Comparison of ENCODE assay signal across 16 cellular contexts in genomic region chr4:76755756-76756155, GRCh38.
DNase-seq lines count a peak whose midpoint lies in the region; ATAC-seq and TF ChIP-seq lines count a peak whose summit lies in the region.
"Had no signal": no experiment of that assay in that cellular context is flagged by ENCODE, and none has a peak within 500 bp of the region (broad histone marks: within the 10 kb centered on the region; RNA-seq: fewer than 3 reads in every experiment).

No MANE protein-coding gene starts in this region.

- TF ChIP-seq RAD21 in SK-N-SH (IDR thresholded peaks at IDR 0.05; ENCODE audit: low read length) = no peak

- H3K27ac Mint-ChIP-seq in endodermal cell = peak overlapping the region; percentile 30
- H3K27ac Mint-ChIP-seq: CD8-positive, alpha-beta memory T cell had no signal

- H2AFZ ChIP-seq in SK-N-SH (ENCODE audit: low read depth) (no peak overlapping the region), osteoblast (ENCODE audit: low read length) (no peak overlapping the region)

- H3K4me1 ChIP-seq in SK-N-SH (ENCODE audit: control insufficient read depth in 1 of 2, insufficient read depth in 2 of 2, low read depth in 1 of 2, low read length in 1 of 2) = peaks cover 20 to 30% of the 10 kb centered on the region in 2 experiments
- H3K4me1 ChIP-seq in endodermal cell (ENCODE audit: control insufficient read depth, insufficient read depth, low read length) = no peaks in the 10 kb centered on the region
- peaks cover 57% of the 10 kb centered on the region for H3K4me1 ChIP-seq in osteoblast (ENCODE audit: insufficient read depth, low read length)
- H3K4me1 ChIP-seq in aorta (ENCODE audit: control insufficient read depth in 1 of 2, insufficient read depth in 2 of 2, low read length in 2 of 2) = peaks cover 0 to 4% of the 10 kb centered on the region in 2 donors

- no peak for ATAC-seq in SK-N-SH treated with all-trans-retinoic acid at 6 μM for 48 hours
- ATAC-seq in aorta (ENCODE audit: low FRiP score) = no peak
- no peak for ATAC-seq in left ventricle myocardium superior

- CTCF ChIA-PET in SK-N-SH (lab: Yijun Ruan, JAX) = interaction anchor here (0.8 to 3.6 kb wide), 7 partner anchors 12 to 447 kb away, joined by 3 to 11 read pairs (median 3); no protein-coding TSS in a partner anchor

- TF ChIP-seq CTCF in SK-N-SH (IDR thresholded peaks at IDR 0.05) (no peak), endodermal cell (conservative IDR thresholded peaks at IDR 0.05) (no peak), osteoblast (IDR thresholded peaks at IDR 0.05; ENCODE audit: extremely low read depth, low read depth, low read length) (no peak)

- no peak overlapping the region for H3K9ac ChIP-seq in SK-N-SH
- no peak overlapping the region for H3K9ac ChIP-seq in endodermal cell (ENCODE audit: extremely low read depth, low read length, poor library complexity, severe bottlenecking)
- H3K9ac ChIP-seq: BLaER1 had no signal

- DNase-seq in SK-N-SH = no peak
- DNase-seq in endodermal cell = no peak
- no peak for DNase-seq in osteoblast (ENCODE audit: insufficient read length, low spot score, missing footprints)
- DNase-seq in aorta = no peak
- no peak for DNase-seq in activated CD4-positive, alpha-beta T cell treated with anti-CD3 and anti-CD28 coated beads for 48 hours
- no peak for DNase-seq in activated CD4-positive, alpha-beta T cell treated with anti-CD3 and anti-CD28 coated beads, Interleukin-2, amount 50 U/mL, for 1 hour
- DNase-seq in left ventricle myocardium superior = no peak
- DNase-seq: CD8-positive, alpha-beta memory T cell; H7; MG63; NCI-H1092 treated with DMSO at 0.1 percent for 48 hours; NCI-H187; NCI-H69 had no signal

- peaks cover 5% of the 10 kb centered on the region for H3K9me3 Mint-ChIP-seq in endodermal cell

- intact Hi-C loops in aorta (cut with DNase I) (loop anchor here (5.0 to 10.0 kb wide), 4 partner anchors 68 to 323 kb away; partner anchors contain the start of gene SEPTIN11 (in 1 of the 2)), left ventricle myocardium superior (cut with micrococcal nuclease) (loop anchor here (5.0 kb wide), 1 partner anchor 243 kb away; no protein-coding TSS in a partner anchor)

- H3K27me3 ChIP-seq in SK-N-SH (ENCODE audit: insufficient read depth) = no peaks in the 10 kb centered on the region
- H3K27me3 ChIP-seq in endodermal cell (ENCODE audit: control insufficient read depth, insufficient read depth, low read length, poor library complexity, severe bottlenecking) = no peaks in the 10 kb centered on the region
- H3K27me3 ChIP-seq in osteoblast (ENCODE audit: insufficient read depth, low read length) = no peaks in the 10 kb centered on the region
- no peaks in the 10 kb centered on the region for H3K27me3 ChIP-seq in aorta (ENCODE audit: control insufficient read depth in 1 of 2, insufficient read depth in 2 of 2, low read length in 1 of 2)
- H3K27me3 ChIP-seq: BLaER1, MG63 had no signal

- H3K4me1 Mint-ChIP-seq in endodermal cell = peaks cover 4% of the 10 kb centered on the region
- H3K4me1 Mint-ChIP-seq: CD8-positive, alpha-beta memory T cell had no signal

- H3K79me2 ChIP-seq in SK-N-SH (ENCODE audit: insufficient read depth) (peaks cover 40% of the 10 kb centered on the region; the same call in 1 of the 2 replicates), osteoblast (ENCODE audit: insufficient read depth, low read length) (no peaks in the 10 kb centered on the region)

- no peak overlapping the region for H3K4me3 ChIP-seq in SK-N-SH (ENCODE audit: low read depth in 2 of 2, low read length in 1 of 2)
- H3K4me3 ChIP-seq in endodermal cell (ENCODE audit: low read length) = no peak overlapping the region
- no peak overlapping the region for H3K4me3 ChIP-seq in osteoblast (ENCODE audit: insufficient read depth, low read length)
- H3K4me3 ChIP-seq in aorta (ENCODE audit: low read length in 2 of 2) = no peak overlapping the region
- H3K4me3 ChIP-seq: BLaER1, MG63 had no signal

- no peaks in the 10 kb centered on the region for H3K27me3 Mint-ChIP-seq in endodermal cell (ENCODE audit: insufficient read depth)

- H3K9me3 ChIP-seq in SK-N-SH (no peaks in the 10 kb centered on the region), endodermal cell (ENCODE audit: control insufficient read depth, low read length) (peaks cover 13% of the 10 kb centered on the region), osteoblast (ENCODE audit: low read depth, low read length) (no peaks in the 10 kb centered on the region), aorta (ENCODE audit: control insufficient read depth, low read length) (no peaks in the 10 kb centered on the region)

- peaks cover 39% of the 10 kb centered on the region for H3F3A ChIP-seq in SK-N-SH (replicated peaks; ENCODE audit: insufficient read depth)

- H4K20me1 ChIP-seq in SK-N-SH (ENCODE audit: insufficient read depth) (no peaks in the 10 kb centered on the region), osteoblast (ENCODE audit: insufficient read depth, low read length) (no peaks in the 10 kb centered on the region)
- H4K20me1 ChIP-seq: BLaER1 had no signal

- H3K4me3 Mint-ChIP-seq in endodermal cell = no peak overlapping the region
- H3K4me3 Mint-ChIP-seq: CD8-positive, alpha-beta memory T cell had no signal

- H3K9me2 ChIP-seq in SK-N-SH = no peaks in the 10 kb centered on the region

- H3K36me3 ChIP-seq in SK-N-SH (replicated peaks in 1 of 2; ENCODE audit: control insufficient read depth in 1 of 2, insufficient read depth in 2 of 2, low read length in 1 of 2) (peaks cover 42 to 58% of the 10 kb centered on the region in 2 experiments), endodermal cell (ENCODE audit: control insufficient read depth, insufficient read depth, low read length) (peaks cover 60% of the 10 kb centered on the region), osteoblast (ENCODE audit: insufficient read depth, low read length) (peaks cover 12% of the 10 kb centered on the region), aorta (ENCODE audit: control insufficient read depth in 1 of 2, insufficient read depth in 2 of 2, low read length in 1 of 2) (peaks cover 0 to 10% of the 10 kb centered on the region in 2 donors)

- POLR2A ChIA-PET in SK-N-SH (lab: Yijun Ruan, JAX) = no interaction called here

- peak overlapping the region; percentile 47 to 100; a peak in 3 of 4 replicates for H3K27ac ChIP-seq in SK-N-SH (ENCODE audit: low read depth in 2 of 2, low read length in 1 of 2)
- no peak overlapping the region for H3K27ac ChIP-seq in endodermal cell (ENCODE audit: low read depth, low read length)
- peak overlapping the region; percentile 50 for H3K27ac ChIP-seq in osteoblast (ENCODE audit: low read depth, low read length)
- H3K27ac ChIP-seq in aorta (ENCODE audit: low read depth in 1 of 2, low read length in 2 of 2) = peak overlapping the region; percentile 36 to 45
- H3K27ac ChIP-seq: 22Rv1 had no signal

- no peak for TF ChIP-seq EP300 in SK-N-SH (IDR thresholded peaks at IDR 0.05; ENCODE audit: borderline replicate concordance in 1 of 2, low read depth in 1 of 2, low read length in 1 of 2)

- peaks cover 54% of the 10 kb centered on the region for H3K36me3 Mint-ChIP-seq in endodermal cell (ENCODE audit: low read depth)

- H3K4me2 ChIP-seq in SK-N-SH = no peak overlapping the region
- H3K4me2 ChIP-seq in osteoblast (ENCODE audit: insufficient read depth, low read length) = no peak overlapping the region

TF ChIP-seq in SK-N-SH, 30 proteins besides CTCF, POLR2A, EP300 and RAD21 (continues in another document):
- TF ChIP-seq, protein P1, sequence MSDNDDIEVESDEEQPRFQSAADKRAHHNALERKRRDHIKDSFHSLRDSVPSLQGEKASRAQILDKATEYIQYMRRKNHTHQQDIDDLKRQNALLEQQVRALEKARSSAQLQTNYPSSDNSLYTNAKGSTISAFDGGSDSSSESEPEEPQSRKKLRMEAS (IDR thresholded peaks at IDR 0.05; ENCODE audit: low read depth) = no peak
- TF ChIP-seq IRF3 (IDR thresholded peaks at IDR 0.05; ENCODE audit: low read depth, low read length) (no peak), RXRA (IDR thresholded peaks at IDR 0.05; ENCODE audit: borderline replicate concordance, low read depth) (no peak), MXI1 (IDR thresholded peaks at IDR 0.05; ENCODE audit: low read depth, low read length) (no peak)

TF ChIP-seq in SK-N-SH treated with all-trans-retinoic acid at 6 μM for 48 hours, 23 proteins besides CTCF, POLR2A, EP300 and RAD21 (continues in another document):
- TF ChIP-seq CSRNP3 (CRISPR knock-in tag; IDR thresholded peaks at IDR 0.05) = no peak
- no peak for TF ChIP-seq TCF4 (CRISPR knock-in tag; IDR thresholded peaks at IDR 0.05; ENCODE audit: borderline replicate concordance)
- no peak for TF ChIP-seq CSDC2 (CRISPR knock-in tag; IDR thresholded peaks at IDR 0.05)
- TF ChIP-seq, protein P2, sequence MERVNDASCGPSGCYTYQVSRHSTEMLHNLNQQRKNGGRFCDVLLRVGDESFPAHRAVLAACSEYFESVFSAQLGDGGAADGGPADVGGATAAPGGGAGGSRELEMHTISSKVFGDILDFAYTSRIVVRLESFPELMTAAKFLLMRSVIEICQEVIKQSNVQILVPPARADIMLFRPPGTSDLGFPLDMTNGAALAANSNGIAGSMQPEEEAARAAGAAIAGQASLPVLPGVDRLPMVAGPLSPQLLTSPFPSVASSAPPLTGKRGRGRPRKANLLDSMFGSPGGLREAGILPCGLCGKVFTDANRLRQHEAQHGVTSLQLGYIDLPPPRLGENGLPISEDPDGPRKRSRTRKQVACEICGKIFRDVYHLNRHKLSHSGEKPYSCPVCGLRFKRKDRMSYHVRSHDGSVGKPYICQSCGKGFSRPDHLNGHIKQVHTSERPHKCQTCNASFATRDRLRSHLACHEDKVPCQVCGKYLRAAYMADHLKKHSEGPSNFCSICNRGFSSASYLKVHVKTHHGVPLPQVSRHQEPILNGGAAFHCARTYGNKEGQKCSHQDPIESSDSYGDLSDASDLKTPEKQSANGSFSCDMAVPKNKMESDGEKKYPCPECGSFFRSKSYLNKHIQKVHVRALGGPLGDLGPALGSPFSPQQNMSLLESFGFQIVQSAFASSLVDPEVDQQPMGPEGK (CRISPR knock-in tag; IDR thresholded peaks at IDR 0.05; ENCODE audit: borderline replicate concordance) = no peak
